16 cellular contexts compared by ENCODE assay signal in genomic region chr1:9249263-9249533, GRCh38. TPM values are rescaled to one million over a fixed set of nuclear protein-coding genes. Genes with fewer than 3 reads are reported as not detected.
DNase-seq lines count a peak whose midpoint lies in the region; ATAC-seq, FAIRE-seq and TF ChIP-seq lines count a peak whose summit lies in the region.
"Had no signal": no experiment of that assay in that cellular context is flagged by ENCODE, and none has a peak within 500 bp of the region (broad histone marks: within the 10 kb centered on the region; RNA-seq: fewer than 3 reads in every experiment).

No MANE protein-coding gene starts in this region.

- peak overlapping the region in 1 of 2 donors; percentile 5 for H3K9ac ChIP-seq in kidney (ENCODE audit: low read length in 2 of 2)
- H3K9ac ChIP-seq: SK-N-SH had no signal

- intact Hi-C loops in right cardiac atrium (cut with DNase I), result no loop called here
- intact Hi-C loops in cardiac septum (cut with DNase I), result no loop called here
- intact Hi-C loops in kidney (cut with DNase I), result no loop called here
- intact Hi-C loops in vagina (cut with DNase I), result no loop called here

- H3K36me3 Mint-ChIP-seq in progenitor cell of endocrine pancreas (ENCODE audit: insufficient read depth), result peaks cover 8% of the 10 kb centered on the region

- ATAC-seq in right cardiac atrium (no peak), HG03520 (IDR thresholded peaks at IDR 0.05; ENCODE audit: unreplicated experiment) (no peak)

- H3K27me3 ChIP-seq in right cardiac atrium (ENCODE audit: control insufficient read depth, insufficient read depth), result no peaks in the 10 kb centered on the region
- H3K27me3 ChIP-seq in vagina, result no peaks in the 10 kb centered on the region

- peak overlapping the region; percentile 47 for H3K27ac Mint-ChIP-seq in progenitor cell of endocrine pancreas
- H3K27ac Mint-ChIP-seq: activated T-cell treated with anti-CD3 and anti-CD28 coated beads, Interleukin-2, amount 50 U/mL, for 72 hours; dendritic cell treated with granulocyte-macrophage colony-stimulating factor and Interleukin-4, amounts not matched to agents 40 ng/mL and 50 ng/mL, for 4 days had no signal

- no peak for TF ChIP-seq POLR2A in vagina (IDR thresholded peaks at IDR 0.05)

- H3K4me1 Mint-ChIP-seq in progenitor cell of endocrine pancreas (ENCODE audit: low read depth), result peaks cover 17% of the 10 kb centered on the region

- H3K36me3 ChIP-seq in kidney (ENCODE audit: control insufficient read depth in 1 of 2, insufficient read depth in 2 of 2, low read length in 2 of 2) (peaks cover 5 to 10% of the 10 kb centered on the region in 2 donors), vagina (peaks cover 0 to 28% of the 10 kb centered on the region in 2 donors)

- H3K4me1 ChIP-seq in right cardiac atrium (ENCODE audit: control insufficient read depth, insufficient read depth, low read length) (peaks cover 13% of the 10 kb centered on the region), kidney (ENCODE audit: control insufficient read depth in 1 of 2, insufficient read depth in 1 of 2, low read depth in 1 of 2, low read length in 2 of 2) (peaks cover 21 to 25% of the 10 kb centered on the region in 2 donors), vagina (peaks cover 68% of the 10 kb centered on the region)

- H3K9me3 ChIP-seq in right cardiac atrium (ENCODE audit: control insufficient read depth, low read length) (no peaks in the 10 kb centered on the region), kidney (ENCODE audit: control insufficient read depth in 1 of 2, low read length in 2 of 2) (no peaks in the 10 kb centered on the region), vagina (no peaks in the 10 kb centered on the region)
- H3K9me3 ChIP-seq: SK-N-SH had no signal

- H3K27ac ChIP-seq in right cardiac atrium (ENCODE audit: low read length) (peak overlapping the region; percentile 69), kidney (ENCODE audit: low read depth in 2 of 2, low read length in 2 of 2) (peak overlapping the region; percentile 5 to 32), vagina (peak overlapping the region; percentile 75)

- TF ChIP-seq CTCF in kidney (IDR thresholded peaks at IDR 0.05; ENCODE audit: borderline replicate concordance, extremely low read depth, insufficient read depth) (no peak), progenitor cell of endocrine pancreas (IDR thresholded peaks at IDR 0.05; ENCODE audit: unreplicated experiment) (no peak), vagina (IDR thresholded peaks at IDR 0.05) (no peak)

- no peak overlapping the region for H3K4me3 Mint-ChIP-seq in progenitor cell of endocrine pancreas (ENCODE audit: low read depth)
- H3K4me3 Mint-ChIP-seq: activated T-cell treated with anti-CD3 and anti-CD28 coated beads, Interleukin-2, amount 50 U/mL, for 72 hours; dendritic cell treated with granulocyte-macrophage colony-stimulating factor and Interleukin-4, amounts not matched to agents 40 ng/mL and 50 ng/mL, for 4 days had no signal

- no peak for FAIRE-seq in kidney (lab: Jason Lieb, UNC)
- FAIRE-seq: GM19239, TTC549 had no signal

- H3K9me3 Mint-ChIP-seq in progenitor cell of endocrine pancreas (ENCODE audit: low read depth), result no peaks in the 10 kb centered on the region
- H3K9me3 Mint-ChIP-seq: activated T-cell treated with anti-CD3 and anti-CD28 coated beads, Interleukin-2, amount 50 U/mL, for 72 hours; dendritic cell treated with granulocyte-macrophage colony-stimulating factor and Interleukin-4, amounts not matched to agents 40 ng/mL and 50 ng/mL, for 4 days had no signal

- H3K27me3 Mint-ChIP-seq in progenitor cell of endocrine pancreas, result no peaks in the 10 kb centered on the region
- H3K27me3 Mint-ChIP-seq: dendritic cell treated with granulocyte-macrophage colony-stimulating factor and Interleukin-4, amounts not matched to agents 40 ng/mL and 50 ng/mL, for 4 days had no signal

- DNase-seq in right cardiac atrium, result no peak
- no peak for DNase-seq in cardiac septum (ENCODE audit: low spot score)
- DNase-seq in kidney, result no peak
- no peak for DNase-seq in progenitor cell of endocrine pancreas (ENCODE audit: low spot score, unreplicated experiment)
- no peak for DNase-seq in vagina (ENCODE audit: extremely low spot score in 2 of 2)
- DNase-seq in middle frontal gyrus (ENCODE audit: extremely low spot score, low spot score), result no peak
- DNase-seq in SHP77 treated with DMSO at 0.1 percent for 48 hours (lab: John Stamatoyannopoulos, UW), result no peak
- DNase-seq: activated CD4-positive, alpha-beta T cell treated with anti-CD3 and anti-CD28 coated beads, Interleukin-2, amount 50 U/mL, for 48 hours; activated T-cell treated with anti-CD3 and anti-CD28 coated beads, Interleukin-2, amount 50 U/mL, for 72 hours; NCI-H1694 treated with DMSO at 0.1 percent for 48 hours; OCI-M1; SK-N-SH had no signal

- H3K4me3 ChIP-seq in right cardiac atrium (ENCODE audit: low read length) (no peak overlapping the region), kidney (ENCODE audit: low read length in 2 of 2) (no peak overlapping the region), vagina (no peak overlapping the region)

- WGBS in right cardiac atrium, result 86% methylated on average over 3 of the region's 3 CpGs

RNA-seq across cellular contexts. Expression of gene H6PD, which starts 14.6 kb away (rescaled TPM):
- 10 to 100 TPM; 29.8 to 39.8 (median 34.9) TPM for total RNA-seq in right cardiac atrium
- 27.0 TPM for polyA plus RNA-seq in right cardiac atrium
- 28.9 TPM for total RNA-seq in cardiac septum
- 64.3 TPM for total RNA-seq in kidney
- 5.7 TPM for polyA plus RNA-seq in kidney (ENCODE audit: insufficient read depth, low read depth, low replicate concordance)
- total RNA-seq in progenitor cell of endocrine pancreas, result 36.0 and 36.2 TPM in 2 replicates
- 65.1 TPM for total RNA-seq in vagina

RNA-seq across cellular contexts. Expression of gene SPSB1, which starts 43.5 kb away (rescaled TPM):
- total RNA-seq in right cardiac atrium (10 to 100 TPM; 15.5 to 24.0 (median 18.0) TPM), cardiac septum (12.9 TPM), kidney (25.9 TPM), progenitor cell of endocrine pancreas (5.5 and 6.6 TPM in 2 replicates), vagina (40.0 TPM)
- polyA plus RNA-seq in right cardiac atrium (16.5 TPM), kidney (ENCODE audit: insufficient read depth, low read depth, low replicate concordance) (12.7 TPM)

Comparison
In these comparisons a context has a peak if more than half of its experiments do, and no peak if none do; other contexts are left out.
1. H3K27ac ChIP-seq: peak in every context shown above with its lines; median percentile 75 in vagina; 69 in right cardiac atrium; 18 in kidney.